ENCODE assay signal across 27 cellular contexts in the genomic region with DNA sequence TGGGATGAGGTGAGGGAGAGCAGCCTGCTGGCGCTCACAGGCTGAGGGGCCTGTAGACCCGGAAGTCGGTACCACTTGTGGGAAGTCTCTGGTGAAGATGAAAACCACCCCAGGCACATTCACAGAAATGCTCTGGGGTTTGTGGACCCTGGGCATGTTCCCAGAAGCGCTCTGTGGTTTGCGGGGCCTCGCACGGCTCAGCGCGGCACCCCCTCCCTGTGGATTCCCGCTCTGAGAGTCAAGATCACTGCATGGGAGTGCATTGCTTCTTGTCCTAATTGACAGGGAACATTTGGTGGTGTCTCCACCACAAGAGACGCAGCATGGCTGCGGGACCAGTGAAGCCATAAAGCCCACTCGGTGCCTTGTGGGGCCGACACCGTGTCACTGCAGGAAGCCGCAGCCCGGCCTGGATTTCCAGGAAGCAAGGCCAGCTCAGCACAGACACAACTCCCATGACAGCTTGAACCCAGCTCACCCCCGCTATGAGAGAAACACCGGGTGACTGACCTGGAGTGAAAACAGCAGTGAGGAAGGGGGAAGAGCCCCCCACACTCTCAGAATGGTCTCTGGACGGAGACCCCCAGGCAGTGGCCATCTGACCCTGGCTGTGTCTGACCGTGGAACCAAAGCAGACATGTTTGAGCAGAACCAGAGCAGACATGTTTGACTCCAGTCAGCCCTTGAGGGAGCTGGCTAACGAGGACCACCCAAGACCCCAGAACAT.
A peak's percentile ranks its signal among the peaks of the same experiment; 100 is the strongest.
DNase-seq lines count a peak whose midpoint lies in the region; ATAC-seq and TF ChIP-seq lines count a peak whose summit lies in the region.
"Had no signal": no experiment of that assay in that cellular context is flagged by ENCODE, and none has a peak within 500 bp of the region (broad histone marks: within the 10 kb centered on the region; RNA-seq: fewer than 3 reads in every experiment).

No MANE protein-coding gene starts in this region.

- CTCF ChIA-PET in MCF 10A (lab: Yijun Ruan, JAX) (interaction anchor here (0.6 to 1.6 kb wide), 4 partner anchors 16 to 181 kb away, joined by 3 to 6 read pairs (median 4); no protein-coding TSS in a partner anchor), mammary epithelial cell (lab: Charles Lee; ENCODE audit: low non-redundant PET) (no interaction called here)

- intact Hi-C loops in MCF 10A (cut with micrococcal nuclease), result loop anchor here (5.0 kb wide), 1 partner anchor 142 kb away; no protein-coding TSS in a partner anchor
- intact Hi-C loops in mammary epithelial cell (cut with micrococcal nuclease), result no loop called here
- intact Hi-C loops in transverse colon (cut with DNase I; ENCODE audit: low total_unique reads), result no loop called here

- no peak for TF ChIP-seq EP300 in transverse colon (IDR thresholded peaks at IDR 0.05; ENCODE audit: low read depth)

- H3K27me3 Mint-ChIP-seq in MCF 10A (ENCODE audit: insufficient read depth, unreplicated experiment) (no peaks in the 10 kb centered on the region), neural crest cell (ENCODE audit: low read depth) (no peaks in the 10 kb centered on the region)
- H3K27me3 Mint-ChIP-seq in activated T-helper 17 cell treated with anti-CD3 and anti-CD28 coated beads, Interleukin-2, amount 50 U/mL, for 72 hours, result peaks cover 12% of the 10 kb centered on the region

- TF ChIP-seq CTCF in MCF 10A (IDR thresholded peaks at IDR 0.05; ENCODE audit: unreplicated experiment) (no peak), mammary epithelial cell (conservative IDR thresholded peaks at IDR 0.05 in 1 of 2, IDR thresholded peaks at IDR 0.05 in 1 of 2; ENCODE audit: extremely low read depth in 1 of 2, insufficient read depth in 1 of 2, low read depth in 1 of 2, low read length in 2 of 2) (no peak), VCaP (conservative IDR thresholded peaks at IDR 0.05) (no peak), neural crest cell (conservative IDR thresholded peaks at IDR 0.05) (no peak), transverse colon (IDR thresholded peaks at IDR 0.05) (no peak)

- peaks cover 41% of the 10 kb centered on the region for H3K4me1 Mint-ChIP-seq in MCF 10A (ENCODE audit: insufficient read depth, unreplicated experiment)
- H3K4me1 Mint-ChIP-seq in neural crest cell, result no peaks in the 10 kb centered on the region
- no peaks in the 10 kb centered on the region for H3K4me1 Mint-ChIP-seq in activated T-helper 17 cell treated with anti-CD3 and anti-CD28 coated beads, Interleukin-2, amount 50 U/mL, for 72 hours
- H3K4me1 Mint-ChIP-seq: activated CD4-positive, alpha-beta memory T cell treated with anti-CD3 and anti-CD28 coated beads, Interleukin-2, amount 10 ng/mL, durations not matched to agents 7 days and 5 days had no signal

- H3K36me3 Mint-ChIP-seq in MCF 10A (ENCODE audit: insufficient read depth, unreplicated experiment) (peaks cover 8% of the 10 kb centered on the region), neural crest cell (ENCODE audit: low read depth) (no peaks in the 10 kb centered on the region)
- no peaks in the 10 kb centered on the region for H3K36me3 Mint-ChIP-seq in activated T-helper 17 cell treated with anti-CD3 and anti-CD28 coated beads, Interleukin-2, amount 50 U/mL, for 72 hours (ENCODE audit: low read depth)
- H3K36me3 Mint-ChIP-seq: CD8-positive, alpha-beta T cell had no signal

- POLR2A ChIA-PET in MCF 10A (lab: Yijun Ruan, JAX), result interaction anchor here (0.6 to 1.2 kb wide), 3 partner anchors 30 to 772 kb away, joined by 3 read pairs; no protein-coding TSS in a partner anchor

- in situ Hi-C loops in mammary epithelial cell (cut with MboI; ENCODE audit: low sequenced_read_pairs in 2 of 2), result no loop called here
- in situ Hi-C loops in transverse colon (cut with MboI; ENCODE audit: low pct_ligation_motif_present in 1 of 4, low pct_unique_long_range_greater_than_20kb in 1 of 4, low sequenced_read_pairs in 3 of 4), result no loop called here

- no peak overlapping the region for H3K4me2 ChIP-seq in mammary epithelial cell (ENCODE audit: insufficient read depth, low read depth, low read length)

- ATAC-seq in activated T-helper 17 cell treated with anti-CD3 and anti-CD28 coated beads, Interleukin-2, amount 50 U/mL, for 72 hours (replicated peaks), result no peak
- ATAC-seq: CD8-positive, alpha-beta T cell; Right ventricle myocardium inferior; stimulated activated naive CD8-positive, alpha-beta T cell treated with anti-CD3 and anti-CD28 coated beads, Interleukin-15, Interleukin-2, amounts not matched to agents 100 U/mL and 50 U/mL, for 24 hours had no signal

- H3K36me3 ChIP-seq in mammary epithelial cell (ENCODE audit: insufficient read depth, low read length), result no peaks in the 10 kb centered on the region
- no peaks in the 10 kb centered on the region for H3K36me3 ChIP-seq in transverse colon
- H3K36me3 ChIP-seq: left lung, thoracic aorta had no signal

- H3K4me3 ChIP-seq in mammary epithelial cell (replicated peaks in 1 of 3; ENCODE audit: insufficient read depth in 1 of 3, low read depth in 2 of 3, low read length in 3 of 3), result no peak overlapping the region
- H3K4me3 ChIP-seq in transverse colon, result no peak overlapping the region
- H3K4me3 ChIP-seq: left lung, skin epidermis, thoracic aorta had no signal

- H3K27ac ChIP-seq in mammary epithelial cell (ENCODE audit: insufficient read depth, low read depth, low read length) (no peak overlapping the region), VCaP (peak overlapping the region; percentile 90; the same call in 1 of the 2 replicates), transverse colon (peak overlapping the region; percentile 76 to 85 (median 82))
- H3K27ac ChIP-seq: left lung, skin epidermis, thoracic aorta had no signal

- DNase-seq in MCF 10A (ENCODE audit: unreplicated experiment) (no peak), mammary epithelial cell (no peak), neural crest cell (ENCODE audit: low read depth, low spot score) (no peak), transverse colon (no peak), midbrain (lab: John Stamatoyannopoulos, UW) (no peak)
- DNase-seq in activated CD4-positive, alpha-beta T cell treated with anti-CD3 and anti-CD28 coated beads for 48 hours, result no peak
- DNase-seq: activated CD4-positive, alpha-beta memory T cell treated with anti-CD3 and anti-CD28 coated beads, Interleukin-2, amount 10 ng/mL, durations not matched to agents 7 days and 5 days; activated CD4-positive, alpha-beta T cell treated with anti-CD3 and anti-CD28 coated beads for 1 hour; CD8-positive, alpha-beta T cell; central memory CD4-positive, alpha-beta T cell; KG1; left lung; mesendoderm; MM.1S; NCI-H1105 treated with DMSO at 0.1 percent for 48 hours; NCI-H1930; NCI-H2171 treated with DMSO at 0.1 percent for 48 hours; NCI-H524 treated with DMSO at 0.1 percent for 48 hours; NK-92 treated with Interleukin-12 subunit alpha and Interleukin-12 subunit beta, amount 100 ng/mL, for 24 hours; occipital lobe; stimulated activated naive CD8-positive, alpha-beta T cell treated with anti-CD3 and anti-CD28 coated beads, Interleukin-15, Interleukin-2, amounts not matched to agents 100 U/mL and 50 U/mL, for 24 hours; T-helper 2 cell had no signal

- H3K9ac ChIP-seq in mammary epithelial cell (ENCODE audit: insufficient read depth, low read length), result no peak overlapping the region

- BruUV-seq in MCF 10A (replicated peaks; lab: Mats Ljungman, UMichigan), result no TSS peak
- BruUV-seq in mammary epithelial cell (replicated peaks; lab: Mats Ljungman, UMichigan), result no TSS peak

- dilution Hi-C loops in mammary epithelial cell (cut with HindIII; ENCODE audit: low sequenced_read_pairs), result no loop called here

- H3K27me3 ChIP-seq in mammary epithelial cell (ENCODE audit: insufficient read depth, low read length), result no peaks in the 10 kb centered on the region
- no peaks in the 10 kb centered on the region for H3K27me3 ChIP-seq in transverse colon

- no peaks in the 10 kb centered on the region for H3K79me2 ChIP-seq in mammary epithelial cell (ENCODE audit: insufficient read depth, low read length)

- no peaks in the 10 kb centered on the region for H3K9me3 Mint-ChIP-seq in MCF 10A (ENCODE audit: unreplicated experiment)
- peaks cover under 1% of the 10 kb centered on the region for H3K9me3 Mint-ChIP-seq in neural crest cell
- no peaks in the 10 kb centered on the region for H3K9me3 Mint-ChIP-seq in activated T-helper 17 cell treated with anti-CD3 and anti-CD28 coated beads, Interleukin-2, amount 50 U/mL, for 72 hours
- H3K9me3 Mint-ChIP-seq: activated CD4-positive, alpha-beta memory T cell treated with anti-CD3 and anti-CD28 coated beads, Interleukin-2, amount 10 ng/mL, durations not matched to agents 7 days and 5 days; CD8-positive, alpha-beta T cell had no signal

- H3K4me1 ChIP-seq in mammary epithelial cell (ENCODE audit: insufficient read depth, low read length) (no peaks in the 10 kb centered on the region), transverse colon (peaks cover 9 to 22% (median 18%) of the 10 kb centered on the region in 4 donors)

- peak overlapping the region; percentile 99 for H3K27ac Mint-ChIP-seq in MCF 10A (ENCODE audit: low read depth, unreplicated experiment)
- peak overlapping the region; percentile 27 for H3K27ac Mint-ChIP-seq in neural crest cell (ENCODE audit: unreplicated experiment)
- H3K27ac Mint-ChIP-seq in activated T-helper 17 cell treated with anti-CD3 and anti-CD28 coated beads, Interleukin-2, amount 50 U/mL, for 72 hours, result no peak overlapping the region
- H3K27ac Mint-ChIP-seq: activated CD4-positive, alpha-beta memory T cell treated with anti-CD3 and anti-CD28 coated beads, Interleukin-2, amount 10 ng/mL, durations not matched to agents 7 days and 5 days; CD8-positive, alpha-beta T cell had no signal

- H4K20me1 ChIP-seq in mammary epithelial cell (ENCODE audit: insufficient read depth, low read length), result no peaks in the 10 kb centered on the region

- H2AFZ ChIP-seq in mammary epithelial cell (ENCODE audit: low read depth, low read length), result no peak overlapping the region

- H3K4me3 Mint-ChIP-seq in MCF 10A (ENCODE audit: unreplicated experiment) (peak overlapping the region; percentile 75), neural crest cell (no peak overlapping the region)
- no peak overlapping the region for H3K4me3 Mint-ChIP-seq in activated T-helper 17 cell treated with anti-CD3 and anti-CD28 coated beads, Interleukin-2, amount 50 U/mL, for 72 hours
- H3K4me3 Mint-ChIP-seq: activated CD4-positive, alpha-beta memory T cell treated with anti-CD3 and anti-CD28 coated beads, Interleukin-2, amount 10 ng/mL, durations not matched to agents 7 days and 5 days; CD8-positive, alpha-beta T cell had no signal

- H3K9me3 ChIP-seq in mammary epithelial cell (replicated peaks; ENCODE audit: insufficient read depth, low read length), result peaks cover 19% of the 10 kb centered on the region
- H3K9me3 ChIP-seq in transverse colon, result no peaks in the 10 kb centered on the region
- H3K9me3 ChIP-seq: left lung, thoracic aorta had no signal

- no peak for TF ChIP-seq POLR2A in transverse colon (IDR thresholded peaks at IDR 0.05)

- 82% methylated on average over 9 of the region's 22 CpGs for WGBS in mammary epithelial cell (ENCODE audit: low coverage, missing lambda C conversion rate)
- WGBS in transverse colon (ENCODE audit: low coverage in 1 of 2), 2 donors, result 80 to 85% methylated on average over 5 to 22 of the region's 22 CpGs
